19 cellular contexts compared by ENCODE assay signal in genomic region chr18:2853926-2854664, GRCh38. TPM values are rescaled to one million over a fixed set of nuclear protein-coding genes. Genes with fewer than 3 reads are reported as not detected.
DNase-seq lines count a peak whose midpoint lies in the region; ATAC-seq and TF ChIP-seq lines count a peak whose summit lies in the region.
"Had no signal": no experiment of that assay in that cellular context is flagged by ENCODE, and none has a peak within 500 bp of the region (broad histone marks: within the 10 kb centered on the region; RNA-seq: fewer than 3 reads in every experiment).

No MANE protein-coding gene starts in this region.

- H3K27ac ChIP-seq in SJCRH30 (no peak overlapping the region), gastroesophageal sphincter (peak overlapping the region in 3 of 4 donors; percentile 32 to 54 (median 41)), adrenal gland (no peak overlapping the region), neuronal stem cell (replicated peaks; ENCODE audit: low read length) (no peak overlapping the region)
- H3K27ac ChIP-seq: RWPE1, VCaP had no signal

- no peak overlapping the region for H3K23ac ChIP-seq in neuronal stem cell (ENCODE audit: low read depth, low read length, poor library complexity)

- H3K27ac Mint-ChIP-seq in progenitor cell of endocrine pancreas = peak overlapping the region; percentile 37
- H3K27ac Mint-ChIP-seq: activated naive CD8-positive, alpha-beta T cell treated with anti-CD3 and anti-CD28 coated beads for 36 hours; stimulated activated effector memory CD8-positive, alpha-beta T cell treated with anti-CD3 and anti-CD28 coated beads, Interleukin-12 subunit alpha, Interleukin-12 subunit beta, amount 100 ng/mL, for 72 hours had no signal

- H3K4me1 ChIP-seq in SJCRH30 (peaks cover 25% of the 10 kb centered on the region), gastroesophageal sphincter (peaks cover 0 to 27% (median 3%) of the 10 kb centered on the region in 3 donors), adrenal gland (replicated peaks in 1 of 2) (peaks cover 6 to 17% of the 10 kb centered on the region in 2 donors), neuronal stem cell (ENCODE audit: control insufficient read depth in 2 of 2, insufficient read depth in 1 of 2, low read depth in 1 of 2, low read length in 2 of 2) (peaks cover 0 to 6% of the 10 kb centered on the region in 2 donors)

- DNase-seq in D341Med (ENCODE audit: low spot score) (peak; percentile 78), SJCRH30 (peak; percentile 66 to 68), progenitor cell of endocrine pancreas (ENCODE audit: low spot score, unreplicated experiment) (no peak), adrenal gland (no peak), middle frontal gyrus (ENCODE audit: extremely low spot score, low spot score) (no peak), neuronal stem cell (ENCODE audit: low spot score) (no peak)
- DNase-seq: activated CD4-positive, alpha-beta T cell treated with anti-CD3 and anti-CD28 coated beads, Interleukin-2, amount 50 U/mL, for 48 hours; activated naive CD8-positive, alpha-beta T cell treated with anti-CD3 and anti-CD28 coated beads for 36 hours; activated T-cell treated with anti-CD3 and anti-CD28 coated beads, Interleukin-2, amount 50 U/mL, for 4 hours; effector CD4-positive, alpha-beta T cell; EL; naive thymus-derived CD8-positive, alpha-beta T cell; NCI-H1436; NCI-H345 had no signal

- no peak overlapping the region for H2BK15ac ChIP-seq in neuronal stem cell (ENCODE audit: low read length)

- H3K79me1 ChIP-seq in neuronal stem cell (ENCODE audit: low read depth, low read length) = no peaks in the 10 kb centered on the region

- 64 to 84% methylated on average over 3 to 4 of the region's 7 CpGs for WGBS in gastroesophageal sphincter (ENCODE audit: low coverage in 1 of 2), 2 donors
- WGBS in adrenal gland, 4 donors = 73 to 82% (median 74%) methylated on average over 7 of the region's 7 CpGs
- no CpG with 5 or more reads among the region's 7 CpGs for WGBS in neuronal stem cell (ENCODE audit: extremely low coverage in 2 of 2, insufficient read length in 2 of 2, insufficient replicate concordance in 1 of 2), 2 donors

- no peak for TF ChIP-seq CTCF in gastroesophageal sphincter (IDR thresholded peaks at IDR 0.05)
- no peak for TF ChIP-seq CTCF in progenitor cell of endocrine pancreas (IDR thresholded peaks at IDR 0.05; ENCODE audit: unreplicated experiment)
- no peak for TF ChIP-seq CTCF in adrenal gland (IDR thresholded peaks at IDR 0.05)

- TF ChIP-seq POLR2A in gastroesophageal sphincter (IDR thresholded peaks at IDR 0.05) (no peak), adrenal gland (IDR thresholded peaks at IDR 0.05) (no peak)

- H3K27me3 ChIP-seq in SJCRH30 (no peaks in the 10 kb centered on the region), gastroesophageal sphincter (peaks cover 13% of the 10 kb centered on the region), adrenal gland (no peaks in the 10 kb centered on the region), neuronal stem cell (ENCODE audit: control insufficient read depth in 3 of 3, insufficient read depth in 3 of 3, low read depth in 1 of 3, low read length in 3 of 3) (peaks cover 0 to 68% (median 0%) of the 10 kb centered on the region in 3 experiments)

- no peak overlapping the region for H3K9ac ChIP-seq in neuronal stem cell (ENCODE audit: low read depth, low read length, poor library complexity)

- H3K36me3 ChIP-seq in SJCRH30 (no peaks in the 10 kb centered on the region), gastroesophageal sphincter (no peaks in the 10 kb centered on the region), adrenal gland (replicated peaks in 1 of 2) (no peaks in the 10 kb centered on the region), neuronal stem cell (replicated peaks in 1 of 2; ENCODE audit: control insufficient read depth in 2 of 2, insufficient read depth in 2 of 2, low read length in 2 of 2) (no peaks in the 10 kb centered on the region)

- H2AK5ac ChIP-seq in neuronal stem cell (ENCODE audit: low read depth, low read length) = no peak overlapping the region

- H3K4ac ChIP-seq in neuronal stem cell (ENCODE audit: low read length) = no peak overlapping the region

- TF ChIP-seq EP300 in gastroesophageal sphincter (IDR thresholded peaks at IDR 0.05) = no peak

- no peak overlapping the region for H4K91ac ChIP-seq in neuronal stem cell (ENCODE audit: low read depth, low read length, poor library complexity)

- no peak overlapping the region for H2BK5ac ChIP-seq in neuronal stem cell (ENCODE audit: low read length)

- intact Hi-C loops in adrenal gland (cut with DNase I) = loop anchor here in 1 of 2 donors (5.0 kb wide), 1 partner anchor 153 kb away; no protein-coding TSS in a partner anchor

- no peak overlapping the region for H3K4me3 ChIP-seq in SJCRH30
- no peak overlapping the region for H3K4me3 ChIP-seq in gastroesophageal sphincter
- no peak overlapping the region for H3K4me3 ChIP-seq in adrenal gland
- H3K4me3 ChIP-seq in neuronal stem cell (ENCODE audit: low read length in 2 of 2) = no peak overlapping the region

- no peaks in the 10 kb centered on the region for H3K36me3 Mint-ChIP-seq in progenitor cell of endocrine pancreas (ENCODE audit: insufficient read depth)
- H3K36me3 Mint-ChIP-seq: activated naive CD8-positive, alpha-beta T cell treated with anti-CD3 and anti-CD28 coated beads for 36 hours; stimulated activated effector memory CD8-positive, alpha-beta T cell treated with anti-CD3 and anti-CD28 coated beads, Interleukin-12 subunit alpha, Interleukin-12 subunit beta, amount 100 ng/mL, for 72 hours had no signal

- H3K9me3 Mint-ChIP-seq in progenitor cell of endocrine pancreas (ENCODE audit: low read depth) = no peaks in the 10 kb centered on the region
- H3K9me3 Mint-ChIP-seq: activated naive CD8-positive, alpha-beta T cell treated with anti-CD3 and anti-CD28 coated beads for 36 hours; activated T-cell treated with anti-CD3 and anti-CD28 coated beads, Interleukin-2, amount 50 U/mL, for 4 hours; naive thymus-derived CD8-positive, alpha-beta T cell; stimulated activated effector memory CD8-positive, alpha-beta T cell treated with anti-CD3 and anti-CD28 coated beads, Interleukin-12 subunit alpha, Interleukin-12 subunit beta, amount 100 ng/mL, for 72 hours had no signal

- H3K27me3 Mint-ChIP-seq in progenitor cell of endocrine pancreas = peaks cover 33% of the 10 kb centered on the region

- H2BK120ac ChIP-seq in neuronal stem cell (ENCODE audit: low read depth, low read length) = no peak overlapping the region

- H3K4me1 Mint-ChIP-seq in progenitor cell of endocrine pancreas (ENCODE audit: low read depth) = peaks cover 16% of the 10 kb centered on the region

- ATAC-seq in gastroesophageal sphincter (no peak), HG03135 (IDR thresholded peaks at IDR 0.05; ENCODE audit: unreplicated experiment) (no peak)
- ATAC-seq: activated T-cell treated with anti-CD3 and anti-CD28 coated beads, Interleukin-2, amount 50 U/mL, for 4 hours; naive thymus-derived CD8-positive, alpha-beta T cell; stimulated activated effector memory CD8-positive, alpha-beta T cell treated with anti-CD3 and anti-CD28 coated beads, Interleukin-12 subunit alpha, Interleukin-12 subunit beta, amount 100 ng/mL, for 72 hours had no signal

- H3K14ac ChIP-seq in neuronal stem cell (ENCODE audit: low read length) = no peak overlapping the region

- H2AFZ ChIP-seq in neuronal stem cell (ENCODE audit: low read length) = no peak overlapping the region

- H2BK12ac ChIP-seq in neuronal stem cell (ENCODE audit: low read length) = no peak overlapping the region

- no peak overlapping the region for H4K8ac ChIP-seq in neuronal stem cell (ENCODE audit: low read depth, low read length)

- H3K18ac ChIP-seq in neuronal stem cell (ENCODE audit: low read length) = no peak overlapping the region

- H3K4me2 ChIP-seq in neuronal stem cell (ENCODE audit: insufficient read depth, low read length, poor library complexity, severe bottlenecking) = no peak overlapping the region

- H3K4me3 Mint-ChIP-seq in progenitor cell of endocrine pancreas (ENCODE audit: low read depth) = no peak overlapping the region
- H3K4me3 Mint-ChIP-seq: activated naive CD8-positive, alpha-beta T cell treated with anti-CD3 and anti-CD28 coated beads for 36 hours; activated T-cell treated with anti-CD3 and anti-CD28 coated beads, Interleukin-2, amount 50 U/mL, for 4 hours; naive thymus-derived CD8-positive, alpha-beta T cell; stimulated activated effector memory CD8-positive, alpha-beta T cell treated with anti-CD3 and anti-CD28 coated beads, Interleukin-12 subunit alpha, Interleukin-12 subunit beta, amount 100 ng/mL, for 72 hours had no signal

- H3K9me3 ChIP-seq in SJCRH30 (replicated peaks) (no peaks in the 10 kb centered on the region), gastroesophageal sphincter (no peaks in the 10 kb centered on the region), adrenal gland (replicated peaks in 1 of 3) (no peaks in the 10 kb centered on the region), neuronal stem cell (replicated peaks in 1 of 2; ENCODE audit: control insufficient read depth in 2 of 2, insufficient read depth in 1 of 2, low read depth in 1 of 2, low read length in 2 of 2) (no peaks in the 10 kb centered on the region)

RNA-seq across cellular contexts. Expression of gene EMILIN2, which starts 7.3 kb away (rescaled TPM):
- total RNA-seq in SJCRH30 (2014; rRNA removed; shearing (Covaris generic)) = 0.06 and 0.28 TPM in 2 replicates
- total RNA-seq in gastroesophageal sphincter = 10 to 100 TPM; 11.2 to 20.9 (median 17.0) TPM
- 8.7 and 12.5 TPM in 2 replicates for total RNA-seq in progenitor cell of endocrine pancreas
- total RNA-seq in adrenal gland = 10 to 100 TPM in 5 of 8 donors, 1 to 10 TPM in 3; 5.0 to 20.8 (median 11.1) TPM
- 1 to 10 TPM; 3.3 to 9.2 (median 6.5) TPM for polyA plus RNA-seq in adrenal gland
- 4.1 TPM for polyA plus RNA-seq in neuronal stem cell (2013, experiment 1 of 2)
- 3.2 TPM for polyA plus RNA-seq in neuronal stem cell (2013, experiment 2 of 2)

Comparison
In these comparisons a context has a peak if more than half of its experiments do, and no peak if none do; other contexts are left out.
1. DNase-seq: peak in D341Med (single experiment) and SJCRH30 (2 of 2); none in progenitor cell of endocrine pancreas (single experiment), adrenal gland (0 of 7), middle frontal gyrus (single experiment) and neuronal stem cell (single experiment).
2. H3K27ac ChIP-seq: peak in gastroesophageal sphincter (3 of 4); none in SJCRH30 (single experiment), adrenal gland (0 of 5) and neuronal stem cell (single experiment).